8 cellular contexts compared by ENCODE assay signal in the genomic region with DNA sequence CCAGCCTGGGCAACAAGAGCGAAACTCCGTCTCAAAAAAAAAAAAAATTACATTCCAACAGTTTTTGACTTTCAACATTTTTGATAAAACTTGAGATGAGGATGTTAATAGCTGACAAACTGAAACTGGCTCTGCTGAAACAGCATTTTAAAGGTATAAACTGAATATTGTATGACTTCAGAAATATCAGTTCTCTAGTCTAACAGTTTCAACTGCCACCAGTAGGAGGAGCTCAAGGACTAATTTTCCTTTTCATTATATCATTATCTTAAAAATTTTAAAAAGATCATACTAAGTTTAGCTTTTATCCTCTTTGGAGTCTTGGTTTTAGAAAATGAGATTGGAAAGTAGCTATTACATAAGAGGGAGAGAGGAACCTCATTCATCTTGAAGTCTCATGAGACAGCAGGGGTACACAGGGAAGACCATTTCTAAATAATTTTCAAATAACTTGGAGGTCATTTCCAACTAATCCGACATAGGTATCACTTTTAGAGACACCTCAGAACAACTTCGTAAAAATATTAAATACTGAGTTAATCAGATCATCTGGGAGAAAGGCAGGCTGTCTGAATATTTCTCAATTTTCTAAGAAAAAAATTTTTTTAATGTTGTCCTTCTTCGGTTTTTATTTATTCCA. TPM values are rescaled to one million over a fixed set of nuclear protein-coding genes. Genes with fewer than 3 reads are reported as not detected.
DNase-seq lines count a peak whose midpoint lies in the region; ATAC-seq and TF ChIP-seq lines count a peak whose summit lies in the region.

No MANE protein-coding gene starts in this region.

- no peak overlapping the region for H3K27ac ChIP-seq in aorta (ENCODE audit: low read depth in 1 of 2, low read length in 2 of 2)

- intact Hi-C loops in aorta (cut with DNase I), result loop anchor here in 1 of 2 donors (10.0 kb wide), 1 partner anchor 471 kb away; no protein-coding TSS in a partner anchor

- no peaks in the 10 kb centered on the region for H3K9me3 ChIP-seq in aorta (ENCODE audit: control insufficient read depth, low read length)

- no peaks in the 10 kb centered on the region for H3K27me3 ChIP-seq in BJ (ENCODE audit: control insufficient read depth, insufficient read depth, low read length)
- no peaks in the 10 kb centered on the region for H3K27me3 ChIP-seq in aorta (ENCODE audit: control insufficient read depth in 1 of 2, insufficient read depth in 2 of 2, low read length in 1 of 2)

- H3K36me3 ChIP-seq in BJ (ENCODE audit: control insufficient read depth, insufficient read depth, low read length) (no peaks in the 10 kb centered on the region; the same call in 1 of the 2 replicates), aorta (ENCODE audit: control insufficient read depth in 1 of 2, insufficient read depth in 2 of 2, low read length in 1 of 2) (no peaks in the 10 kb centered on the region)

- no peak overlapping the region for H3K4me3 Mint-ChIP-seq in activated T-helper 17 cell treated with anti-CD3 and anti-CD28 coated beads, Interleukin-2, amount 50 U/mL, for 72 hours
- no peak overlapping the region for H3K4me3 Mint-ChIP-seq in glutamatergic neuron (ENCODE audit: unreplicated experiment)

- ATAC-seq in activated T-helper 17 cell treated with anti-CD3 and anti-CD28 coated beads, Interleukin-2, amount 50 U/mL, for 72 hours (replicated peaks), result no peak
- ATAC-seq in HG03457 (IDR thresholded peaks at IDR 0.05; ENCODE audit: unreplicated experiment), result no peak
- no peak for ATAC-seq in aorta (ENCODE audit: low FRiP score)

- CTCF ChIA-PET in BJ (lab: Yijun Ruan, JAX), result interaction anchor here (0.5 to 2.2 kb wide), 25 partner anchors 9 to 1015 kb away, joined by 3 to 17 read pairs (median 4); no protein-coding TSS in a partner anchor

- H3K27me3 Mint-ChIP-seq in activated T-helper 17 cell treated with anti-CD3 and anti-CD28 coated beads, Interleukin-2, amount 50 U/mL, for 72 hours, result no peaks in the 10 kb centered on the region
- no peaks in the 10 kb centered on the region for H3K27me3 Mint-ChIP-seq in glutamatergic neuron (ENCODE audit: unreplicated experiment)

- H3K4me3 ChIP-seq in BJ (ENCODE audit: low read depth, low read length), result no peak overlapping the region
- no peak overlapping the region for H3K4me3 ChIP-seq in aorta (ENCODE audit: low read length in 2 of 2)

- peak overlapping the region; percentile 69 for H3K27ac Mint-ChIP-seq in activated T-helper 17 cell treated with anti-CD3 and anti-CD28 coated beads, Interleukin-2, amount 50 U/mL, for 72 hours
- no peak overlapping the region for H3K27ac Mint-ChIP-seq in glutamatergic neuron (ENCODE audit: unreplicated experiment)

- DNase-seq in BJ (ENCODE audit: low read depth) (no peak), NCI-H446 treated with DMSO at 0.1 percent for 48 hours (lab: John Stamatoyannopoulos, UW) (peak; percentile 18), glutamatergic neuron (no peak), aorta (no peak)
- peak in 3 of 4 experiments; percentile 6 to 42 (median 30) for DNase-seq in stimulated activated CD4-positive, alpha-beta T cell treated with anti-CD3 and anti-CD28 coated beads, Interleukin-1b, Interleukin-23, amount 100 ng/mL, for 24 hours (ENCODE audit: low read depth in 4 of 4, low spot score in 1 of 4)

- H3K4me1 ChIP-seq in aorta (ENCODE audit: control insufficient read depth in 1 of 2, insufficient read depth in 2 of 2, low read length in 2 of 2), result no peaks in the 10 kb centered on the region

- H3K9me3 Mint-ChIP-seq in activated T-helper 17 cell treated with anti-CD3 and anti-CD28 coated beads, Interleukin-2, amount 50 U/mL, for 72 hours, result no peaks in the 10 kb centered on the region
- H3K9me3 Mint-ChIP-seq in glutamatergic neuron (ENCODE audit: unreplicated experiment), result no peaks in the 10 kb centered on the region

- POLR2A ChIA-PET in BJ (lab: Charles Lee), result no interaction called here

- peak; percentile 68 for TF ChIP-seq CTCF in BJ (IDR thresholded peaks at IDR 0.05; ENCODE audit: insufficient read depth, low read depth, low read length)
- TF ChIP-seq CTCF in GM12872 (IDR thresholded peaks at IDR 0.05; ENCODE audit: insufficient read depth, low read depth, low read length), result peak; percentile 56; the same call in 2 of the 3 replicates
- peak; percentile 93 for TF ChIP-seq CTCF in glutamatergic neuron (IDR thresholded peaks at IDR 0.05; ENCODE audit: partially characterized antibody, unreplicated experiment)

- no peaks in the 10 kb centered on the region for H3K4me1 Mint-ChIP-seq in activated T-helper 17 cell treated with anti-CD3 and anti-CD28 coated beads, Interleukin-2, amount 50 U/mL, for 72 hours
- peaks cover 5% of the 10 kb centered on the region for H3K4me1 Mint-ChIP-seq in glutamatergic neuron (ENCODE audit: low read depth, unreplicated experiment)

- peaks cover 78% of the 10 kb centered on the region for H3K36me3 Mint-ChIP-seq in activated T-helper 17 cell treated with anti-CD3 and anti-CD28 coated beads, Interleukin-2, amount 50 U/mL, for 72 hours (ENCODE audit: low read depth)
- H3K36me3 Mint-ChIP-seq in glutamatergic neuron (ENCODE audit: unreplicated experiment), result no peaks in the 10 kb centered on the region

- 76 to 82% methylated on average over 5 of the region's 5 CpGs for WGBS in aorta, 2 donors

RNA-seq across cellular contexts. Expression of a gene that starts 37.6 kb away (rescaled TPM):
- polyA plus RNA-seq in BJ (2011; rRNA removed) (15.7 and 23.3 TPM in 2 replicates), aorta (1 to 10 TPM; 5.0 to 6.4 TPM)
- polyA minus RNA-seq in BJ (2011; rRNA and poly(A)+ RNA removed), result 14.3 and 19.6 TPM in 2 replicates
- total RNA-seq in activated T-helper 17 cell treated with anti-CD3 and anti-CD28 coated beads, Interleukin-2, amount 50 U/mL, for 72 hours, result 100 to 1,000 TPM; 163 to 245 TPM
- total RNA-seq in glutamatergic neuron (ENCODE audit: unreplicated experiment) (11.7 TPM), aorta (10 to 100 TPM; 12.2 to 17.9 TPM)

Comparison
In these comparisons a context has a peak if more than half of its experiments do, and no peak if none do; other contexts are left out.
1. DNase-seq: peak in NCI-H446 treated with DMSO at 0.1 percent for 48 hours (single experiment) and stimulated activated CD4-positive, alpha-beta T cell treated with anti-CD3 and anti-CD28 coated beads, Interleukin-1b, Interleukin-23, amount 100 ng/mL, for 24 hours (3 of 4); none in BJ (single experiment), glutamatergic neuron (single experiment) and aorta (0 of 2).
2. RNA of a gene that starts 37.6 kb away (total RNA-seq): 163 to 245 TPM in activated T-helper 17 cell treated with anti-CD3 and anti-CD28 coated beads, Interleukin-2, amount 50 U/mL, for 72 hours; 12.2 to 17.9 TPM in aorta and 11.7 TPM in glutamatergic neuron (single experiment); every median in the first group is over 4 times any median in the second.
3. Peak in every context shown above with its lines, with median percentiles within 50 percentile points of each other: CTCF ChIP-seq.